Comparison of ENCODE assay signal across 1 cellular context in genomic region chr11:32893091-32893946, GRCh38.
TF ChIP-seq lines count a peak whose summit lies in the region.

No MANE protein-coding gene starts in this region.

TF ChIP-seq in GM12878, 131 proteins besides CTCF, POLR2A, EP300 and RAD21 (continued from another document):
- TF ChIP-seq NBN (IDR thresholded peaks at IDR 0.05) (peak; percentile 56; the same call in 1 of the 2 replicates), IKZF2 (IDR thresholded peaks at IDR 0.05) (peak in 1 of 2 experiments; percentile 37; a peak in 2 of 4 replicates), SMARCA5 (IDR thresholded peaks at IDR 0.05) (peak; percentile 92), BCL3 (IDR thresholded peaks at IDR 0.05; ENCODE audit: borderline replicate concordance, insufficient read depth, low read depth, low read length, poor library complexity, severe bottlenecking) (no peak), EGR1 (IDR thresholded peaks at IDR 0.05; ENCODE audit: borderline replicate concordance in 1 of 2, low read depth in 2 of 2, low read length in 2 of 2) (peak in 1 of 2 experiments; percentile 76; a peak in 2 of 3 replicates), MAX (IDR thresholded peaks at IDR 0.05; ENCODE audit: low read depth, low read length) (no peak), YY1 (IDR thresholded peaks at IDR 0.05; ENCODE audit: low read depth, low read length) (peak; percentile 42; the same call in 1 of the 2 replicates), RELA (IDR thresholded peaks at IDR 0.05; ENCODE audit: borderline replicate concordance, partially characterized antibody) (peak; percentile 8), RAD51 (IDR thresholded peaks at IDR 0.05) (no peak), BMI1 (IDR thresholded peaks at IDR 0.05; ENCODE audit: borderline replicate concordance) (no peak), IKZF1 (conservative IDR thresholded peaks at IDR 0.05) (peak; percentile 65; the same call in 1 of the 2 replicates), SREBF1 (IDR thresholded peaks at IDR 0.05; ENCODE audit: low read length) (no peak), ETV6 (conservative IDR thresholded peaks at IDR 0.05 in 1 of 2, IDR thresholded peaks at IDR 0.05 in 1 of 2; ENCODE audit: borderline replicate concordance in 1 of 2, low read depth in 1 of 2) (no peak), GATAD2B (conservative IDR thresholded peaks at IDR 0.05; ENCODE audit: low read depth) (peak; percentile 92; the same call in 1 of the 2 replicates), TCF12 (IDR thresholded peaks at IDR 0.05; ENCODE audit: low read depth, low read length) (no peak), MYC (IDR thresholded peaks at IDR 0.05; ENCODE audit: insufficient read depth, insufficient read length, insufficient replicate concordance, low read length, severe bottlenecking) (no peak), ZBTB4 (CRISPR knock-in tag; IDR thresholded peaks at IDR 0.05) (no peak), DPF2 (IDR thresholded peaks at IDR 0.05) (peak; percentile 45; the same call in 1 of the 2 replicates), ZZZ3 (IDR thresholded peaks at IDR 0.05; ENCODE audit: control insufficient read depth, insufficient read length, low read depth) (no peak), BHLHE40 (IDR thresholded peaks at IDR 0.05; ENCODE audit: borderline replicate concordance in 1 of 2, low read depth in 2 of 2, low read length in 1 of 2) (peak in 1 of 2 experiments; percentile 5; a peak in 1 of 4 replicates), RFX5 (IDR thresholded peaks at IDR 0.05; ENCODE audit: low read depth, low read length) (no peak), BACH1 (IDR thresholded peaks at IDR 0.05; ENCODE audit: borderline replicate concordance) (no peak; the same call in none of the 2 replicates), CREB1 (IDR thresholded peaks at IDR 0.05; ENCODE audit: low read depth) (peak; percentile 21; the same call in 1 of the 2 replicates), MEF2B (IDR thresholded peaks at IDR 0.05; ENCODE audit: partially characterized antibody, poor library complexity, severe bottlenecking) (peak; percentile 47), POLR2AphosphoS2 (IDR thresholded peaks at IDR 0.05; ENCODE audit: low read depth, low read length) (peak; percentile 2; the same call in 1 of the 2 replicates), ZNF274 (IDR thresholded peaks at IDR 0.05; ENCODE audit: insufficient read depth, insufficient read length) (no peak), SP1 (IDR thresholded peaks at IDR 0.05; ENCODE audit: low read depth, low read length) (no peak), SREBF2 (IDR thresholded peaks at IDR 0.05; ENCODE audit: low read length) (no peak), SMC3 (IDR thresholded peaks at IDR 0.05; ENCODE audit: borderline replicate concordance, low read length) (no peak; the same call in 1 of the 2 replicates), MLLT1 (IDR thresholded peaks at IDR 0.05) (peak; percentile 56; the same call in 1 of the 2 replicates), CBX5 (IDR thresholded peaks at IDR 0.05; ENCODE audit: low read depth) (no peak), RELB (IDR thresholded peaks at IDR 0.05; ENCODE audit: low read depth) (peak; percentile 30; the same call in 1 of the 2 replicates), LARP7 (IDR thresholded peaks at IDR 0.05) (no peak), MTA2 (IDR thresholded peaks at IDR 0.05; ENCODE audit: low read depth) (peak; percentile 40; the same call in 1 of the 2 replicates), RUNX3 (IDR thresholded peaks at IDR 0.05; ENCODE audit: low read length) (0 out of 2 replicates have a peak, but pooled peaks have one; percentile 17), FOXM1 (IDR thresholded peaks at IDR 0.05; ENCODE audit: low read depth, low read length) (peak; percentile 60)
- TF ChIP-seq, protein P1, sequence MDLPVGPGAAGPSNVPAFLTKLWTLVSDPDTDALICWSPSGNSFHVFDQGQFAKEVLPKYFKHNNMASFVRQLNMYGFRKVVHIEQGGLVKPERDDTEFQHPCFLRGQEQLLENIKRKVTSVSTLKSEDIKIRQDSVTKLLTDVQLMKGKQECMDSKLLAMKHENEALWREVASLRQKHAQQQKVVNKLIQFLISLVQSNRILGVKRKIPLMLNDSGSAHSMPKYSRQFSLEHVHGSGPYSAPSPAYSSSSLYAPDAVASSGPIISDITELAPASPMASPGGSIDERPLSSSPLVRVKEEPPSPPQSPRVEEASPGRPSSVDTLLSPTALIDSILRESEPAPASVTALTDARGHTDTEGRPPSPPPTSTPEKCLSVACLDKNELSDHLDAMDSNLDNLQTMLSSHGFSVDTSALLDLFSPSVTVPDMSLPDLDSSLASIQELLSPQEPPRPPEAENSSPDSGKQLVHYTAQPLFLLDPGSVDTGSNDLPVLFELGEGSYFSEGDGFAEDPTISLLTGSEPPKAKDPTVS (IDR thresholded peaks at IDR 0.05; ENCODE audit: low read depth, low read length): no peak
- TF ChIP-seq, protein P2, sequence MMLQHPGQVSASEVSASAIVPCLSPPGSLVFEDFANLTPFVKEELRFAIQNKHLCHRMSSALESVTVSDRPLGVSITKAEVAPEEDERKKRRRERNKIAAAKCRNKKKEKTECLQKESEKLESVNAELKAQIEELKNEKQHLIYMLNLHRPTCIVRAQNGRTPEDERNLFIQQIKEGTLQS (IDR thresholded peaks at IDR 0.05; ENCODE audit: borderline replicate concordance, extremely low read depth, low read depth, low read length): no peak
- TF ChIP-seq, protein P3, sequence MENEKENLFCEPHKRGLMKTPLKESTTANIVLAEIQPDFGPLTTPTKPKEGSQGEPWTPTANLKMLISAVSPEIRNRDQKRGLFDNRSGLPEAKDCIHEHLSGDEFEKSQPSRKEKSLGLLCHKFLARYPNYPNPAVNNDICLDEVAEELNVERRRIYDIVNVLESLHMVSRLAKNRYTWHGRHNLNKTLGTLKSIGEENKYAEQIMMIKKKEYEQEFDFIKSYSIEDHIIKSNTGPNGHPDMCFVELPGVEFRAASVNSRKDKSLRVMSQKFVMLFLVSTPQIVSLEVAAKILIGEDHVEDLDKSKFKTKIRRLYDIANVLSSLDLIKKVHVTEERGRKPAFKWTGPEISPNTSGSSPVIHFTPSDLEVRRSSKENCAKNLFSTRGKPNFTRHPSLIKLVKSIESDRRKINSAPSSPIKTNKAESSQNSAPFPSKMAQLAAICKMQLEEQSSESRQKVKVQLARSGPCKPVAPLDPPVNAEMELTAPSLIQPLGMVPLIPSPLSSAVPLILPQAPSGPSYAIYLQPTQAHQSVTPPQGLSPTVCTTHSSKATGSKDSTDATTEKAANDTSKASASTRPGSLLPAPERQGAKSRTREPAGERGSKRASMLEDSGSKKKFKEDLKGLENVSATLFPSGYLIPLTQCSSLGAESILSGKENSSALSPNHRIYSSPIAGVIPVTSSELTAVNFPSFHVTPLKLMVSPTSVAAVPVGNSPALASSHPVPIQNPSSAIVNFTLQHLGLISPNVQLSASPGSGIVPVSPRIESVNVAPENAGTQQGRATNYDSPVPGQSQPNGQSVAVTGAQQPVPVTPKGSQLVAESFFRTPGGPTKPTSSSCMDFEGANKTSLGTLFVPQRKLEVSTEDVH (IDR thresholded peaks at IDR 0.05; ENCODE audit: low read depth, partially characterized antibody): no peak
